In the genomic region with DNA sequence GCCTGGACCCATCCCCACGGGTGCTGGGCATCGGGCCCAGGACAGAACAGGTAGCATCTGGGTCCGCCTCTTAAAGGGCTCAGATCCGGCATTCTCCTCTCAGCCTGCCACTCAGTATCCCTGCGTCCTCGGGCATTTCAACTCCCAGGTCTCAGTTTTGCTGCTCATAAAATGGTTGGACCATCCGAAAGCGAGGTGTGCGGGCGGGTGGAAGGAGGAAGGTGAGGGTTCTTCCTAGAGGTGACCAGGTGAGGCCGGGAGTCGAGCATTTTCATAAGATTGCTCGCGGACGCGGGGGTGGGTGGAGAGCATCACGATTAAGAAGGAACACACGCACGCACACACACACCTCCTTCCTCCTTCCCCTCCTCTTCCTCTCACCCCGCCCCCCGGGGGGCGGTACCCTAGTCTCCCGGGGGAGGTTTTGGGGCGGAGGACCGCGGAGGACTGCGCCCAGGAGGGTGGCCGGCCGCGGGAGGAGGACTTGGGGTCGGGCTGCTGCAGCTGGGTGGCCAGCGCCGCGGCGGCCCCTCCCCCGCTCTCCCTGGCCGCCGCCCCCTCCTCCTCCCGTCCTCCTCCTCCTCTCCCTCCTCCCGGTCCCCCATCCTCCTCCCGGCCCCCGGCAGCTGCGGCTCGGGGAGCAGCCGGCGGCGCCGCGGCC, we compare ENCODE assay signal across 8 cellular contexts.
DNase-seq lines count a peak whose midpoint lies in the region; ATAC-seq and FAIRE-seq lines count a peak whose summit lies in the region.

No MANE protein-coding gene starts in this region.

- FAIRE-seq in frontal cortex (lab: Jason Lieb, UNC) (no peak), GM19239 (lab: Jason Lieb, UNC) (no peak)

- no peak for ATAC-seq in GM18517 (IDR thresholded peaks at IDR 0.05; ENCODE audit: unreplicated experiment)

- peak; percentile 49 for DNase-seq in Caki2 (ENCODE audit: low read depth)
- DNase-seq in HK-2 (ENCODE audit: unreplicated experiment), result peak; percentile 24
- peak; percentile 31 for DNase-seq in activated CD8-positive, alpha-beta memory T cell treated with anti-CD3 and anti-CD28 coated beads, Interleukin-2, amount 50 U/mL, for 4 hours
- DNase-seq in frontal cortex (ENCODE audit: low spot score in 2 of 2), result peak; percentile 52 to 65
- peak; percentile 52 for DNase-seq in putamen (ENCODE audit: low spot score)
- DNase-seq in GM19239 (ENCODE audit: insufficient read length, low spot score), result no peak
- no peak for DNase-seq in mesenteric fat pad (ENCODE audit: low spot score)

- in situ Hi-C loops in Caki2 (cut with HindIII; ENCODE audit: low pct_unique_long_range_greater_than_20kb, low sequenced_read_pairs), result no loop called here

Comparison
In these comparisons a context has a peak if more than half of its experiments do, and no peak if none do; other contexts are left out.
1. DNase-seq: peak in Caki2 (single experiment), HK-2 (single experiment), activated CD8-positive, alpha-beta memory T cell treated with anti-CD3 and anti-CD28 coated beads, Interleukin-2, amount 50 U/mL, for 4 hours (single experiment), frontal cortex (2 of 2) and putamen (single experiment); none in GM19239 (single experiment) and mesenteric fat pad (single experiment).